ENCODE assay signal across 11 cellular contexts in the genomic region with DNA sequence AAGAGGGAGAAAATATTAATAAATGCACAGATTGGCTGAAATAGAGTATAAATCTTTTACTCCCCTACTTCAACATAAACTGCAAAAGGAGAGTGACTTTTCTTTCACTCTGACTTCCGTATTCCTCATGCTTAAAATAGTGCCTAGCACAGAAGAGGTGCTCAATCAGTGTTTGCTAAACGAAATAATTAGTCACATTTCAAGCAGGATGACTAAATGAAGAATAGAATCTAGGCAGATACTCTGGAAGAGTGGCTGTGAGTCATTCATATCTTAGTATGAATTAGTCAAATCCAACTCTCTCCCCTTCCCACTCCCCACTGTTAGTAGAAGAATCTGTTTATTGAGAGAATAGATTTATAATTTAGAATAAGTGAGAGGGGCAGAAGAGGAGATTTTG. TPM values are rescaled to one million over a fixed set of nuclear protein-coding genes. Genes with fewer than 3 reads are reported as not detected.
DNase-seq lines count a peak whose midpoint lies in the region; ATAC-seq and TF ChIP-seq lines count a peak whose summit lies in the region.
"Had no signal": no experiment of that assay in that cellular context is flagged by ENCODE, and none has a peak within 500 bp of the region (broad histone marks: within the 10 kb centered on the region; RNA-seq: fewer than 3 reads in every experiment).

No MANE protein-coding gene starts in this region.

- H3K4me1 Mint-ChIP-seq in naive thymus-derived CD4-positive, alpha-beta T cell: peaks cover 25 to 72% (median 39%) of the 10 kb centered on the region in 7 donors

- no peak for TF ChIP-seq CTCF in GM06990 (IDR thresholded peaks at IDR 0.05; ENCODE audit: insufficient read depth, low read length, poor library complexity, severe bottlenecking)

- H3K27me3 Mint-ChIP-seq in naive thymus-derived CD4-positive, alpha-beta T cell: no peaks in the 10 kb centered on the region

- peak overlapping the region in 5 of 9 donors; percentile 2 to 80 (median 48) for H3K27ac Mint-ChIP-seq in naive thymus-derived CD4-positive, alpha-beta T cell

- H3K4me3 ChIP-seq in GM06990 (replicated peaks; ENCODE audit: low read depth, low read length): peak overlapping the region; percentile 19
- no peak overlapping the region for H3K4me3 ChIP-seq in naive thymus-derived CD4-positive, alpha-beta T cell (ENCODE audit: low read length)

- peaks cover 3% of the 10 kb centered on the region for H3K36me3 ChIP-seq in GM06990 (ENCODE audit: control insufficient read depth, insufficient read depth, low read length)
- H3K36me3 ChIP-seq in naive thymus-derived CD4-positive, alpha-beta T cell (ENCODE audit: control insufficient read depth in 2 of 3, insufficient read depth in 3 of 3, low read length in 3 of 3): peaks cover 0 to 6% (median 0%) of the 10 kb centered on the region in 3 experiments

- CTCF ChIA-PET in naive thymus-derived CD4-positive, alpha-beta T cell (lab: Charles Lee): interaction anchor here (0.6 to 1.8 kb wide), 2 partner anchors 12 to 135 kb away, joined by 3 to 7 read pairs; no protein-coding TSS in a partner anchor

- peak overlapping the region in 1 of 10 donors; percentile 66 for H3K4me3 Mint-ChIP-seq in naive thymus-derived CD4-positive, alpha-beta T cell

- peak; percentile 23 for ATAC-seq in HG03175 (IDR thresholded peaks at IDR 0.05; ENCODE audit: unreplicated experiment)
- ATAC-seq in naive thymus-derived CD4-positive, alpha-beta T cell: no peak
- ATAC-seq in HG02981 (IDR thresholded peaks at IDR 0.05; ENCODE audit: unreplicated experiment): no peak
- ATAC-seq: left colon had no signal

- DNase-seq in GM06990 (ENCODE audit: extremely low read depth, insufficient read length) (no peak), amniotic epithelial cell (ENCODE audit: low read depth) (peak; percentile 80), GF-D8 (lab: John Stamatoyannopoulos, UW) (no peak), hepatic stellate cell (ENCODE audit: low spot score) (no peak), NCI-H748 treated with DMSO at 0.1 percent for 48 hours (lab: John Stamatoyannopoulos, UW) (no peak)
- no peak for DNase-seq in naive thymus-derived CD4-positive, alpha-beta T cell
- DNase-seq: left colon; NCI-H187; stimulated activated CD4-positive, alpha-beta T cell treated with anti-CD3 and anti-CD28 coated beads, Interleukin-1b, Interleukin-23, amount 100 ng/mL, for 48 hours had no signal

- POLR2A ChIA-PET in naive thymus-derived CD4-positive, alpha-beta T cell (lab: Charles Lee): interaction anchor here (0.6 kb wide), 1 partner anchor 10 kb away, joined by 3 read pairs; no protein-coding TSS in a partner anchor

- intact Hi-C loops in naive thymus-derived CD4-positive, alpha-beta T cell (cut with micrococcal nuclease): loop anchor here in 1 of 2 donors (10.0 kb wide), 1 partner anchor 290 kb away; no protein-coding TSS in a partner anchor

- H3K27me3 ChIP-seq in GM06990 (replicated peaks; ENCODE audit: control insufficient read depth, insufficient read depth, low read length): no peaks in the 10 kb centered on the region
- no peaks in the 10 kb centered on the region for H3K27me3 ChIP-seq in naive thymus-derived CD4-positive, alpha-beta T cell (ENCODE audit: control insufficient read depth in 2 of 2, insufficient read depth in 2 of 2, low read length in 2 of 2)

- H3K27ac ChIP-seq in naive thymus-derived CD4-positive, alpha-beta T cell (ENCODE audit: low read depth, low read length): no peak overlapping the region

- H3K9me3 Mint-ChIP-seq in naive thymus-derived CD4-positive, alpha-beta T cell: no peaks in the 10 kb centered on the region

- H3K9me3 ChIP-seq in naive thymus-derived CD4-positive, alpha-beta T cell (ENCODE audit: control insufficient read depth in 2 of 3, low read length in 3 of 3): no peaks in the 10 kb centered on the region

- peaks cover 0 to 53% (median 24%) of the 10 kb centered on the region in 5 donors for H3K36me3 Mint-ChIP-seq in naive thymus-derived CD4-positive, alpha-beta T cell

- H3K4me1 ChIP-seq in naive thymus-derived CD4-positive, alpha-beta T cell (ENCODE audit: control insufficient read depth in 2 of 2, insufficient read depth in 2 of 2, low read length in 2 of 2): peaks cover 0 to 8% of the 10 kb centered on the region in 2 donors

RNA-seq across cellular contexts. Expression of a gene that starts 4.8 kb away (rescaled TPM):
- total RNA-seq in naive thymus-derived CD4-positive, alpha-beta T cell: 10 to 100 TPM in 1 of 5 experiments, 1 to 10 TPM in 4; 2.9 to 38.7 (median 7.8) TPM
- 1 to 10 TPM; 2.0 to 3.1 TPM for polyA plus RNA-seq in naive thymus-derived CD4-positive, alpha-beta T cell

RNA-seq across cellular contexts. Expression of a gene that starts 17.5 kb away (rescaled TPM):
- total RNA-seq in naive thymus-derived CD4-positive, alpha-beta T cell: 10 to 100 TPM; 15.8 to 31.7 (median 16.8) TPM
- 10 to 100 TPM; 41.9 to 79.6 TPM for polyA plus RNA-seq in naive thymus-derived CD4-positive, alpha-beta T cell

RNA-seq across cellular contexts. Expression of a gene that starts 55.1 kb away (rescaled TPM):
- 1 to 10 TPM in 1 of 5 experiments, under 1 TPM in 4; 0.16 to 7.4 (median 0.32) TPM for total RNA-seq in naive thymus-derived CD4-positive, alpha-beta T cell
- not detected for polyA plus RNA-seq in naive thymus-derived CD4-positive, alpha-beta T cell
